ENCODE assay signal across 33 cellular contexts in the genomic region with DNA sequence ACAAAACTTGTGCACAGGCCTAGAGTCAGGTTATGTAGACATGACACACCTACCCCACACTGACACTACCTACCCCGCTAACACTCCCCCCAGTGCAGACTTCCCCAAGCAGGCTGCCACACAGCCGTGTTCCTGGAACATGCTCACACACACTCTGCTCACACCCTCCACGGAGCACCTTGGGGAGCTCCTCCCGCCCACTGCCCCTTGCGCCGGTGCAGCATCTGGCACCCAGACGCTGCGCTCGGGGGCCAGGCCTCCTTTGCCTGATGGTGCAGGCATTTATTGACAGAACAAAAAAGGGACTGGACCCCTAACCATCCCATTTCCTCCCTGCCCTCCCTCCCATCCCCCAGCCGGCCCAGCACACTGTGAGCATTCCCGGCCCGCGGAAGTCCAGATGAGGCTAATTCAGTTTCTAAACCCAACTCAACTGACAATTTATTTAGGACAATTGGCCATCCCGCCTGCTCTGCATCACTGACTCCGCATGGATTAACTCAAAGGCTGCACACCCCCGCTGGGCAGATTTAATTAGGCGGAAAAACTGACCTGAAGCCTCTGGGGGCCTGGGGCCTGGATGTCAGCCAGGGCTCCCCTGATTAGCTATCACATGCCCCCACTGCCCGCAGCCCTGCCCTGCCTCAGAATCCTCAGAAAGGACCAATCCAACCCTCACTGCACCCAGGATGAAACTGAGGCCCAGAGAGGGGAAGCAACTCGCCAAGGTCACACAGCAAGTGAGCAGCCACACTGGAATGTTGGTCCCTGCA. TPM values are rescaled to one million over a fixed set of nuclear protein-coding genes. Genes with fewer than 3 reads are reported as not detected.
DNase-seq lines count a peak whose midpoint lies in the region; ATAC-seq and TF ChIP-seq lines count a peak whose summit lies in the region.
"Had no signal": no experiment of that assay in that cellular context is flagged by ENCODE, and none has a peak within 500 bp of the region (broad histone marks: within the 10 kb centered on the region; RNA-seq: fewer than 3 reads in every experiment).

No MANE protein-coding gene starts in this region.

- peaks cover 56% of the 10 kb centered on the region for H3K4me1 ChIP-seq in BLaER1
- H3K4me1 ChIP-seq in Peyer's patch, result no peaks in the 10 kb centered on the region
- H3K4me1 ChIP-seq: HAP-1, left lung, parathyroid adenoma, vagina had no signal

- H3K27ac Mint-ChIP-seq in nephron progenitor cell (no peak overlapping the region), mesothelial cell of epicardium (no peak overlapping the region)
- H3K27ac Mint-ChIP-seq in activated T-cell treated with anti-CD3 and anti-CD28 coated beads, Interleukin-2, amount 50 U/mL, for 72 hours, result no peak overlapping the region
- H3K27ac Mint-ChIP-seq: activated naive CD4-positive, alpha-beta T cell treated with anti-CD3 and anti-CD28 coated beads, Interleukin-2, amount 50 U/mL, for 72 hours; activated T-helper 2 cell treated with anti-CD3 and anti-CD28 coated beads, Interferon-gamma antibody, Interleukin-2, Interleukin-4, amounts not matched to agents 10 μg/mL and 5 μg/mL and 100 μg/mL, durations not matched to agents 14 hours and 24 hours and 36 hours; CD14-positive monocyte; naive thymus-derived CD4-positive, alpha-beta T cell had no signal

- no peaks in the 10 kb centered on the region for H4K20me1 ChIP-seq in BLaER1

- peak; percentile 94 for DNase-seq in NCI-H69 (lab: John Stamatoyannopoulos, UW)
- DNase-seq in caudate nucleus (lab: John Stamatoyannopoulos, UW), result no peak
- peak; percentile 41 for DNase-seq in nephron progenitor cell
- DNase-seq in Peyer's patch, result no peak
- no peak for DNase-seq in mesothelial cell of epicardium (ENCODE audit: low spot score in 2 of 2, unreplicated experiment in 2 of 2)
- no peak for DNase-seq in activated T-cell treated with anti-CD3 and anti-CD28 coated beads, Interleukin-2, amount 50 U/mL, for 72 hours
- DNase-seq: activated CD4-positive, alpha-beta T cell treated with anti-CD3 and anti-CD28 coated beads, Interleukin-2, amount 50 U/mL, for 48 hours; activated CD4-positive, CD25-positive, alpha-beta regulatory T cell; activated CD8-positive, alpha-beta memory T cell treated with anti-CD3 and anti-CD28 coated beads, Interleukin-2, amount 50 U/mL, for 4 hours; aorta; effector CD8-positive, alpha-beta T cell; EL; heart right ventricle; naive thymus-derived CD4-positive, alpha-beta T cell; NCI-H1092; NCI-H2081 treated with DMSO at 0.1 percent for 48 hours; NCI-H446 treated with DMSO at 0.1 percent for 48 hours; right cardiac atrium; stimulated activated CD4-positive, alpha-beta T cell treated with anti-CD3 and anti-CD28 coated beads, Interleukin-12 subunit alpha, Interleukin-12 subunit beta, amount 100 ng/mL, for 4 hours; stimulated activated CD4-positive, alpha-beta T cell treated with anti-CD3 and anti-CD28 coated beads, Interleukin-4, amount 100 ng/mL, for 4 hours; stimulated activated naive CD4-positive, alpha-beta T cell had no signal

- no peak overlapping the region for H3K4me3 ChIP-seq in BLaER1
- no peak overlapping the region for H3K4me3 ChIP-seq in Peyer's patch
- H3K4me3 ChIP-seq: HAP-1, heart right ventricle, left lung, vagina had no signal

- H3K36me3 ChIP-seq in BLaER1, result no peaks in the 10 kb centered on the region
- no peaks in the 10 kb centered on the region for H3K36me3 ChIP-seq in Peyer's patch
- H3K36me3 ChIP-seq: HAP-1, heart right ventricle, left lung, vagina had no signal

- H3K9me3 Mint-ChIP-seq in nephron progenitor cell (no peaks in the 10 kb centered on the region), mesothelial cell of epicardium (no peaks in the 10 kb centered on the region)
- H3K9me3 Mint-ChIP-seq in activated T-cell treated with anti-CD3 and anti-CD28 coated beads, Interleukin-2, amount 50 U/mL, for 72 hours, result no peaks in the 10 kb centered on the region
- H3K9me3 Mint-ChIP-seq: activated naive CD4-positive, alpha-beta T cell treated with anti-CD3 and anti-CD28 coated beads, Interleukin-2, amount 50 U/mL, for 72 hours; activated T-helper 2 cell treated with anti-CD3 and anti-CD28 coated beads, Interferon-gamma antibody, Interleukin-2, Interleukin-4, amounts not matched to agents 10 μg/mL and 5 μg/mL and 100 μg/mL, durations not matched to agents 14 hours and 24 hours and 36 hours; CD14-positive monocyte; central memory CD8-positive, alpha-beta T cell; naive thymus-derived CD4-positive, alpha-beta T cell had no signal

- TF ChIP-seq CTCF in nephron progenitor cell (IDR thresholded peaks at IDR 0.05) (no peak), Peyer's patch (IDR thresholded peaks at IDR 0.05) (no peak), mesothelial cell of epicardium (IDR thresholded peaks at IDR 0.05; ENCODE audit: unreplicated experiment) (no peak)

- ATAC-seq in activated T-cell treated with anti-CD3 and anti-CD28 coated beads, Interleukin-2, amount 50 U/mL, for 72 hours (replicated peaks in 1 of 2), result no peak
- ATAC-seq: activated naive CD4-positive, alpha-beta T cell treated with anti-CD3 and anti-CD28 coated beads, Interleukin-2, amount 50 U/mL, for 72 hours; heart right ventricle; left lung; naive thymus-derived CD4-positive, alpha-beta T cell; right cardiac atrium had no signal

- no peak overlapping the region for H3K27ac ChIP-seq in BLaER1
- H3K27ac ChIP-seq in caudate nucleus (ENCODE audit: low read depth, low read length), result peak overlapping the region; percentile 22
- no peak overlapping the region for H3K27ac ChIP-seq in Peyer's patch
- H3K27ac ChIP-seq: heart right ventricle, HL-60, left lung, parathyroid adenoma, vagina had no signal

- H3K4me1 Mint-ChIP-seq in nephron progenitor cell (peaks cover 48% of the 10 kb centered on the region), mesothelial cell of epicardium (no peaks in the 10 kb centered on the region)
- H3K4me1 Mint-ChIP-seq in activated T-cell treated with anti-CD3 and anti-CD28 coated beads, Interleukin-2, amount 50 U/mL, for 72 hours (ENCODE audit: low read depth), result no peaks in the 10 kb centered on the region
- H3K4me1 Mint-ChIP-seq: CD14-positive monocyte; central memory CD8-positive, alpha-beta T cell; naive thymus-derived CD4-positive, alpha-beta T cell had no signal

- H3K9me3 ChIP-seq in BLaER1 (no peaks in the 10 kb centered on the region), Peyer's patch (no peaks in the 10 kb centered on the region)
- H3K9me3 ChIP-seq: HAP-1, heart right ventricle, left lung, vagina had no signal

- H3K4me3 Mint-ChIP-seq in nephron progenitor cell (no peak overlapping the region), mesothelial cell of epicardium (no peak overlapping the region)
- H3K4me3 Mint-ChIP-seq in activated T-cell treated with anti-CD3 and anti-CD28 coated beads, Interleukin-2, amount 50 U/mL, for 72 hours, result no peak overlapping the region
- H3K4me3 Mint-ChIP-seq: CD14-positive monocyte; central memory CD8-positive, alpha-beta T cell; naive thymus-derived CD4-positive, alpha-beta T cell had no signal

- peak overlapping the region; percentile 48; the same call in 1 of the 2 replicates for H3K4me2 ChIP-seq in BLaER1

- H3K36me3 Mint-ChIP-seq in nephron progenitor cell (ENCODE audit: low read depth) (no peaks in the 10 kb centered on the region), mesothelial cell of epicardium (no peaks in the 10 kb centered on the region)
- no peaks in the 10 kb centered on the region for H3K36me3 Mint-ChIP-seq in activated T-cell treated with anti-CD3 and anti-CD28 coated beads, Interleukin-2, amount 50 U/mL, for 72 hours (ENCODE audit: insufficient read depth in 2 of 2)
- H3K36me3 Mint-ChIP-seq: activated naive CD4-positive, alpha-beta T cell treated with anti-CD3 and anti-CD28 coated beads, Interleukin-2, amount 50 U/mL, for 72 hours; CD14-positive monocyte; naive thymus-derived CD4-positive, alpha-beta T cell had no signal

- no peak for TF ChIP-seq POLR2A in Peyer's patch (IDR thresholded peaks at IDR 0.05)

- H3K27me3 ChIP-seq in BLaER1, result no peaks in the 10 kb centered on the region
- no peaks in the 10 kb centered on the region for H3K27me3 ChIP-seq in Peyer's patch
- H3K27me3 ChIP-seq: heart right ventricle, left lung, vagina had no signal

- H3K27me3 Mint-ChIP-seq in nephron progenitor cell (ENCODE audit: low read depth, poor library complexity), result peaks cover 27% of the 10 kb centered on the region
- peaks cover 10% of the 10 kb centered on the region for H3K27me3 Mint-ChIP-seq in mesothelial cell of epicardium (ENCODE audit: low read depth)
- H3K27me3 Mint-ChIP-seq in activated T-cell treated with anti-CD3 and anti-CD28 coated beads, Interleukin-2, amount 50 U/mL, for 72 hours (ENCODE audit: low read depth), result no peaks in the 10 kb centered on the region
- H3K27me3 Mint-ChIP-seq: central memory CD8-positive, alpha-beta T cell; naive thymus-derived CD4-positive, alpha-beta T cell had no signal

- no peak overlapping the region for H3K9ac ChIP-seq in BLaER1
- H3K9ac ChIP-seq: parathyroid adenoma had no signal

RNA-seq across cellular contexts. Expression of gene KCNC1, which starts 30.1 kb away (rescaled TPM):
- total RNA-seq in Peyer's patch, result 1 to 10 TPM in 1 of 4 donors, under 1 TPM in 1, not detected in 2; 0.13 to 9.9 TPM
- 0.18 to 0.20 TPM (median 0.20 TPM) in 3 replicates for total RNA-seq in mesothelial cell of epicardium
- not detected for total RNA-seq in activated T-cell treated with anti-CD3 and anti-CD28 coated beads, Interleukin-2, amount 50 U/mL, for 72 hours
- total RNA-seq: activated naive CD4-positive, alpha-beta T cell treated with anti-CD3 and anti-CD28 coated beads, Interleukin-2, amount 50 U/mL, for 72 hours; activated T-helper 2 cell treated with anti-CD3 and anti-CD28 coated beads, Interferon-gamma antibody, Interleukin-2, Interleukin-4, amounts not matched to agents 10 μg/mL and 5 μg/mL and 100 μg/mL, durations not matched to agents 14 hours and 24 hours and 36 hours; aorta; fibroblast of villous mesenchyme; left lung; naive thymus-derived CD4-positive, alpha-beta T cell had no signal

RNA-seq across cellular contexts. Expression of gene MYOD1, which starts 45.3 kb away (rescaled TPM):
- total RNA-seq in Peyer's patch, result not detected
- total RNA-seq in mesothelial cell of epicardium, result not detected in 3 replicates
- not detected for total RNA-seq in activated T-cell treated with anti-CD3 and anti-CD28 coated beads, Interleukin-2, amount 50 U/mL, for 72 hours
- total RNA-seq: activated naive CD4-positive, alpha-beta T cell treated with anti-CD3 and anti-CD28 coated beads, Interleukin-2, amount 50 U/mL, for 72 hours; activated T-helper 2 cell treated with anti-CD3 and anti-CD28 coated beads, Interferon-gamma antibody, Interleukin-2, Interleukin-4, amounts not matched to agents 10 μg/mL and 5 μg/mL and 100 μg/mL, durations not matched to agents 14 hours and 24 hours and 36 hours; aorta; left lung; naive thymus-derived CD4-positive, alpha-beta T cell; right cardiac atrium; temporal lobe; vagina had no signal

Comparison
In these comparisons a context has a peak if more than half of its experiments do, and no peak if none do; other contexts are left out.
1. DNase-seq: peak in NCI-H69 (single experiment) and nephron progenitor cell (single experiment); none in caudate nucleus (0 of 61), Peyer's patch (0 of 3), mesothelial cell of epicardium (0 of 2) and activated T-cell treated with anti-CD3 and anti-CD28 coated beads, Interleukin-2, amount 50 U/mL, for 72 hours (0 of 2).